23 cellular contexts compared by ENCODE assay signal in genomic region chr6:159862103-159862502, GRCh38. TPM values are rescaled to one million over a fixed set of nuclear protein-coding genes. Genes with fewer than 3 reads are reported as not detected.
DNase-seq lines count a peak whose midpoint lies in the region; ATAC-seq and TF ChIP-seq lines count a peak whose summit lies in the region.
"Had no signal": no experiment of that assay in that cellular context is flagged by ENCODE, and none has a peak within 500 bp of the region (broad histone marks: within the 10 kb centered on the region; RNA-seq: fewer than 3 reads in every experiment).

No MANE protein-coding gene starts in this region.

- H3K27me3 ChIP-seq in CD8-positive, alpha-beta T cell (ENCODE audit: insufficient read depth, low read length), result no peaks in the 10 kb centered on the region
- H3K27me3 ChIP-seq in naive thymus-derived CD4-positive, alpha-beta T cell (ENCODE audit: control insufficient read depth in 2 of 2, insufficient read depth in 2 of 2, low read length in 2 of 2), result peaks cover 0 to 7% of the 10 kb centered on the region in 2 donors
- H3K27me3 ChIP-seq: SJCRH30 had no signal

- no peak for ATAC-seq in activated naive CD8-positive, alpha-beta T cell treated with anti-CD3 and anti-CD28 coated beads, Interleukin-2, amount 50 U/mL, for 24 hours
- peak; percentile 69 for ATAC-seq in CD8-positive, alpha-beta T cell
- ATAC-seq in T-helper 17 cell, result peak; percentile 74
- peak; percentile 77 for ATAC-seq in naive thymus-derived CD4-positive, alpha-beta T cell
- ATAC-seq in GM21619 (IDR thresholded peaks at IDR 0.05; ENCODE audit: unreplicated experiment), result no peak
- ATAC-seq: Panc1 had no signal

- no peak for TF ChIP-seq CTCF in CD8-positive, alpha-beta T cell (IDR thresholded peaks at IDR 0.05)
- no peak for TF ChIP-seq CTCF in GM20000 (IDR thresholded peaks at IDR 0.05; ENCODE audit: extremely low read depth, missing control alignments)
- no peak for TF ChIP-seq CTCF in chondrocyte (IDR thresholded peaks at IDR 0.05)

- peaks cover 3% of the 10 kb centered on the region for H3K36me3 Mint-ChIP-seq in activated naive CD8-positive, alpha-beta T cell
- no peaks in the 10 kb centered on the region for H3K36me3 Mint-ChIP-seq in activated naive CD8-positive, alpha-beta T cell treated with anti-CD3 and anti-CD28 coated beads, Interleukin-2, amount 50 U/mL, for 24 hours (ENCODE audit: low read depth)
- H3K36me3 Mint-ChIP-seq in CD8-positive, alpha-beta T cell, result no peaks in the 10 kb centered on the region
- H3K36me3 Mint-ChIP-seq in T-helper 17 cell (ENCODE audit: low read depth) (peaks cover 3% of the 10 kb centered on the region), chondrocyte (ENCODE audit: low read depth) (no peaks in the 10 kb centered on the region)
- peaks cover 0 to 8% (median 5%) of the 10 kb centered on the region in 5 donors for H3K36me3 Mint-ChIP-seq in naive thymus-derived CD4-positive, alpha-beta T cell
- H3K36me3 Mint-ChIP-seq: CD14-positive monocyte had no signal

- H3K4me3 ChIP-seq in CD8-positive, alpha-beta T cell (ENCODE audit: low read depth, low read length), result no peak overlapping the region
- H3K4me3 ChIP-seq in naive thymus-derived CD4-positive, alpha-beta T cell (ENCODE audit: low read length), result no peak overlapping the region
- H3K4me3 ChIP-seq: MG63, SJCRH30 had no signal

- peak overlapping the region; percentile 37 for H3K27ac Mint-ChIP-seq in activated naive CD8-positive, alpha-beta T cell
- no peak overlapping the region for H3K27ac Mint-ChIP-seq in activated naive CD8-positive, alpha-beta T cell treated with anti-CD3 and anti-CD28 coated beads, Interleukin-2, amount 50 U/mL, for 24 hours
- peak overlapping the region; percentile 64 for H3K27ac Mint-ChIP-seq in CD8-positive, alpha-beta T cell
- peak overlapping the region; percentile 76 for H3K27ac Mint-ChIP-seq in T-helper 17 cell
- peak overlapping the region in 8 of 9 donors; percentile 11 to 83 (median 65) for H3K27ac Mint-ChIP-seq in naive thymus-derived CD4-positive, alpha-beta T cell
- H3K27ac Mint-ChIP-seq in chondrocyte (ENCODE audit: unreplicated experiment), result no peak overlapping the region

- no peak overlapping the region for H3K27ac ChIP-seq in CD8-positive, alpha-beta T cell (ENCODE audit: low read depth, low read length)
- peak overlapping the region; percentile 4 for H3K27ac ChIP-seq in naive thymus-derived CD4-positive, alpha-beta T cell (ENCODE audit: low read depth, low read length)
- H3K27ac ChIP-seq: SJCRH30 had no signal

- no peaks in the 10 kb centered on the region for H3K36me3 ChIP-seq in CD8-positive, alpha-beta T cell (ENCODE audit: insufficient read depth, low read length)
- H3K36me3 ChIP-seq in naive thymus-derived CD4-positive, alpha-beta T cell (ENCODE audit: control insufficient read depth in 2 of 3, insufficient read depth in 3 of 3, low read length in 3 of 3), result no peaks in the 10 kb centered on the region
- H3K36me3 ChIP-seq: MG63, SJCRH30 had no signal

- intact Hi-C loops in CD8-positive, alpha-beta T cell (cut with DNase I, micrococcal nuclease), result loop anchor here (2.0 to 10.0 kb wide), 8 partner anchors 80 to 1510 kb away; no protein-coding TSS in a partner anchor
- intact Hi-C loops in naive thymus-derived CD4-positive, alpha-beta T cell (cut with micrococcal nuclease), result loop anchor here (2.0 to 10.0 kb wide), 3 partner anchors 183 to 1509 kb away; no protein-coding TSS in a partner anchor

- CTCF ChIA-PET in CD8-positive, alpha-beta T cell (lab: Charles Lee), result interaction anchor here (3.5 kb wide), 1 partner anchor 594 kb away, joined by 21 read pairs; no protein-coding TSS in a partner anchor
- CTCF ChIA-PET in naive thymus-derived CD4-positive, alpha-beta T cell (lab: Charles Lee), result interaction anchor here (0.7 to 0.8 kb wide), 2 partner anchors 125 to 178 kb away, joined by 3 to 4 read pairs; no protein-coding TSS in a partner anchor

- no peak for DNase-seq in activated naive CD8-positive, alpha-beta T cell treated with anti-CD3 and anti-CD28 coated beads, Interleukin-2, amount 50 U/mL, for 24 hours
- DNase-seq in CD8-positive, alpha-beta T cell, result no peak
- no peak for DNase-seq in T-helper 17 cell
- peak in 7 of 9 donors; percentile 46 to 77 (median 69) for DNase-seq in naive thymus-derived CD4-positive, alpha-beta T cell
- no peak for DNase-seq in GM20000 (ENCODE audit: low spot score)
- DNase-seq in chondrocyte (ENCODE audit: low spot score), result no peak
- DNase-seq: ACHN, DMS153, IMR-90, Karpas-422, MG63, NCI-H1048, NCI-H1436, NCI-H2029, NCI-H2171, NCI-H446 treated with DMSO at 0.1 percent for 48 hours, NCI-H69, SJCRH30 had no signal

- H3K9me3 Mint-ChIP-seq in activated naive CD8-positive, alpha-beta T cell (ENCODE audit: low read depth), result peaks cover 10% of the 10 kb centered on the region
- peaks cover 4% of the 10 kb centered on the region for H3K9me3 Mint-ChIP-seq in activated naive CD8-positive, alpha-beta T cell treated with anti-CD3 and anti-CD28 coated beads, Interleukin-2, amount 50 U/mL, for 24 hours
- H3K9me3 Mint-ChIP-seq in CD8-positive, alpha-beta T cell, result peaks cover 9% of the 10 kb centered on the region
- peaks cover 0 to 14% (median 10%) of the 10 kb centered on the region in 11 donors for H3K9me3 Mint-ChIP-seq in naive thymus-derived CD4-positive, alpha-beta T cell
- peaks cover 4% of the 10 kb centered on the region for H3K9me3 Mint-ChIP-seq in chondrocyte (ENCODE audit: low read depth)

- POLR2A ChIA-PET in CD8-positive, alpha-beta T cell (lab: Charles Lee), result interaction anchor here (0.6 kb wide), 1 partner anchor 595 kb away, joined by 3 read pairs; no protein-coding TSS in a partner anchor
- POLR2A ChIA-PET in naive thymus-derived CD4-positive, alpha-beta T cell (lab: Charles Lee), result interaction anchor here (0.7 kb wide), 1 partner anchor 134 kb away, joined by 3 read pairs; no protein-coding TSS in a partner anchor

- no peaks in the 10 kb centered on the region for H3K9me3 ChIP-seq in CD8-positive, alpha-beta T cell (ENCODE audit: low read length)
- no peaks in the 10 kb centered on the region for H3K9me3 ChIP-seq in T-helper 17 cell (ENCODE audit: control insufficient read depth, low read length, poor library complexity, severe bottlenecking)
- H3K9me3 ChIP-seq in naive thymus-derived CD4-positive, alpha-beta T cell (ENCODE audit: control insufficient read depth in 2 of 3, low read length in 3 of 3), result no peaks in the 10 kb centered on the region
- H3K9me3 ChIP-seq: MG63, SJCRH30 had no signal

- H3K27me3 Mint-ChIP-seq in activated naive CD8-positive, alpha-beta T cell, result no peaks in the 10 kb centered on the region
- H3K27me3 Mint-ChIP-seq in activated naive CD8-positive, alpha-beta T cell treated with anti-CD3 and anti-CD28 coated beads, Interleukin-2, amount 50 U/mL, for 24 hours, result no peaks in the 10 kb centered on the region
- peaks cover 3% of the 10 kb centered on the region for H3K27me3 Mint-ChIP-seq in CD8-positive, alpha-beta T cell (ENCODE audit: low read depth)
- peaks cover 9% of the 10 kb centered on the region for H3K27me3 Mint-ChIP-seq in T-helper 17 cell
- peaks cover 0 to 17% (median 0%) of the 10 kb centered on the region in 5 donors for H3K27me3 Mint-ChIP-seq in naive thymus-derived CD4-positive, alpha-beta T cell
- H3K27me3 Mint-ChIP-seq in chondrocyte (ENCODE audit: low read depth), result no peaks in the 10 kb centered on the region

- H3K4me1 Mint-ChIP-seq in activated naive CD8-positive, alpha-beta T cell (ENCODE audit: low read depth), result peaks cover 23% of the 10 kb centered on the region
- H3K4me1 Mint-ChIP-seq in activated naive CD8-positive, alpha-beta T cell treated with anti-CD3 and anti-CD28 coated beads, Interleukin-2, amount 50 U/mL, for 24 hours, result peaks cover 15% of the 10 kb centered on the region
- H3K4me1 Mint-ChIP-seq in CD8-positive, alpha-beta T cell (ENCODE audit: low read depth), result peaks cover 22% of the 10 kb centered on the region
- H3K4me1 Mint-ChIP-seq in T-helper 17 cell (peaks cover 13% of the 10 kb centered on the region), chondrocyte (ENCODE audit: low read depth) (peaks cover 6% of the 10 kb centered on the region)
- H3K4me1 Mint-ChIP-seq in naive thymus-derived CD4-positive, alpha-beta T cell, result peaks cover 14 to 29% (median 25%) of the 10 kb centered on the region in 7 donors

- peaks cover 27% of the 10 kb centered on the region for H3K4me1 ChIP-seq in CD8-positive, alpha-beta T cell (ENCODE audit: insufficient read depth, low read length)
- peaks cover 0 to 20% of the 10 kb centered on the region in 2 donors for H3K4me1 ChIP-seq in naive thymus-derived CD4-positive, alpha-beta T cell (ENCODE audit: control insufficient read depth in 2 of 2, insufficient read depth in 2 of 2, low read length in 2 of 2)
- H3K4me1 ChIP-seq: SJCRH30 had no signal

- peak overlapping the region; percentile 43 for H3K4me3 Mint-ChIP-seq in activated naive CD8-positive, alpha-beta T cell
- no peak overlapping the region for H3K4me3 Mint-ChIP-seq in activated naive CD8-positive, alpha-beta T cell treated with anti-CD3 and anti-CD28 coated beads, Interleukin-2, amount 50 U/mL, for 24 hours
- H3K4me3 Mint-ChIP-seq in CD8-positive, alpha-beta T cell, result peak overlapping the region; percentile 10
- H3K4me3 Mint-ChIP-seq in T-helper 17 cell (peak overlapping the region; percentile 79), chondrocyte (ENCODE audit: unreplicated experiment) (no peak overlapping the region)
- H3K4me3 Mint-ChIP-seq in naive thymus-derived CD4-positive, alpha-beta T cell, result peak overlapping the region; percentile 1 to 75 (median 50)
- H3K4me3 Mint-ChIP-seq: CD14-positive monocyte had no signal

RNA-seq across cellular contexts. Expression of gene MAS1, which starts 28.7 kb away (rescaled TPM):
- not detected for total RNA-seq in CD8-positive, alpha-beta T cell
- total RNA-seq in T-helper 17 cell, result not detected
- not detected for total RNA-seq in naive thymus-derived CD4-positive, alpha-beta T cell
- not detected for polyA plus RNA-seq in naive thymus-derived CD4-positive, alpha-beta T cell
- not detected in 3 replicates for total RNA-seq in chondrocyte
- total RNA-seq: H1, IMR-90 had no signal
- polyA plus RNA-seq: CD14-positive monocyte had no signal

Comparison
In these comparisons a context has a peak if more than half of its experiments do, and no peak if none do; other contexts are left out.
1. H3K27ac Mint-ChIP-seq: peak in activated naive CD8-positive, alpha-beta T cell (single experiment), CD8-positive, alpha-beta T cell (single experiment), T-helper 17 cell (single experiment) and naive thymus-derived CD4-positive, alpha-beta T cell (8 of 9); none in activated naive CD8-positive, alpha-beta T cell treated with anti-CD3 and anti-CD28 coated beads, Interleukin-2, amount 50 U/mL, for 24 hours (single experiment) and chondrocyte (single experiment).
2. H3K4me3 Mint-ChIP-seq: peak in activated naive CD8-positive, alpha-beta T cell (single experiment), CD8-positive, alpha-beta T cell (single experiment), T-helper 17 cell (single experiment) and naive thymus-derived CD4-positive, alpha-beta T cell (10 of 10); none in activated naive CD8-positive, alpha-beta T cell treated with anti-CD3 and anti-CD28 coated beads, Interleukin-2, amount 50 U/mL, for 24 hours (single experiment) and chondrocyte (single experiment).
3. ATAC-seq: peak in CD8-positive, alpha-beta T cell (single experiment), T-helper 17 cell (single experiment) and naive thymus-derived CD4-positive, alpha-beta T cell (single experiment); none in activated naive CD8-positive, alpha-beta T cell treated with anti-CD3 and anti-CD28 coated beads, Interleukin-2, amount 50 U/mL, for 24 hours (single experiment) and GM21619 (single experiment).
4. DNase-seq: peak in naive thymus-derived CD4-positive, alpha-beta T cell (7 of 9); none in activated naive CD8-positive, alpha-beta T cell treated with anti-CD3 and anti-CD28 coated beads, Interleukin-2, amount 50 U/mL, for 24 hours (single experiment), CD8-positive, alpha-beta T cell (0 of 7), T-helper 17 cell (0 of 3), GM20000 (single experiment) and chondrocyte (single experiment).